14 cellular contexts compared by ENCODE assay signal in the genomic region with DNA sequence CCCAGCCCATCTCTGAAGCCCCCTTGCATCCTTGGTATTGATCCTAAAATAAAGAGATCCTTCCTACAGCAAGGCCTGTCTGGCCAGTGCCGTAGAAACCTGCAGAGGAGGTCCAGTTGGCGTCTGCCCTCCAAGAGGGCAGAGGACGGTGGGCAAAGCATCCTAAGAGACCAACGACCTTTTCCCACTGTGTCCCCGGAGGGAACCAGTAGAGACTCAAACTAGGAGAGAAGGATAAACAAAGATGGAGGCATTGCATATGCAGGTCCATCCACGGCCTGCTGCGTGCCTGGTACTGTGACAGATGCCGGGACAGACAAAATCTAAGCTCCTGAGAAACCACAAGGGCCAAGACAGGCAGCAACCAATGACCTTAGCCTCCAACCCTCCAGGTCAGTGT. TPM values are rescaled to one million over a fixed set of nuclear protein-coding genes. Genes with fewer than 3 reads are reported as not detected.
DNase-seq lines count a peak whose midpoint lies in the region; ATAC-seq and TF ChIP-seq lines count a peak whose summit lies in the region.
"Had no signal": no experiment of that assay in that cellular context is flagged by ENCODE, and none has a peak within 500 bp of the region (broad histone marks: within the 10 kb centered on the region; RNA-seq: fewer than 3 reads in every experiment).

No MANE protein-coding gene starts in this region.

- ATAC-seq in lung (ENCODE audit: insufficient read depth, low FRiP score), result no peak
- ATAC-seq: activated naive CD4-positive, alpha-beta T cell treated with anti-CD3 and anti-CD28 coated beads, Interleukin-2, amount 50 U/mL, for 72 hours had no signal

- H3K27ac ChIP-seq in caudate nucleus (ENCODE audit: low read depth, low read length) (peak overlapping the region; percentile 60), lung (ENCODE audit: low read depth in 1 of 2, low read length in 1 of 2) (peak overlapping the region; percentile 53 to 54), substantia nigra (ENCODE audit: low read depth, low read length, poor library complexity, severe bottlenecking) (peak overlapping the region; percentile 44), WERI-Rb-1 (no peak overlapping the region)
- H3K27ac ChIP-seq: thyroid gland had no signal

- H3K4me1 ChIP-seq in Loucy (ENCODE audit: insufficient read depth, low read length, poor library complexity, severe bottlenecking) (peaks cover 51% of the 10 kb centered on the region), lung (ENCODE audit: control insufficient read depth in 2 of 2, insufficient read depth in 2 of 2, low read length in 2 of 2) (peaks cover 22 to 32% of the 10 kb centered on the region in 2 donors), BE2C (peaks cover 9% of the 10 kb centered on the region; the same call in 1 of the 2 replicates)

- TF ChIP-seq CTCF in Loucy (conservative IDR thresholded peaks at IDR 0.05; ENCODE audit: low read length) (no peak), lung (IDR thresholded peaks at IDR 0.05; ENCODE audit: control extremely low read depth, extremely low read depth) (no peak), BE2C (IDR thresholded peaks at IDR 0.05; ENCODE audit: low read depth, low read length) (no peak), WERI-Rb-1 (IDR thresholded peaks at IDR 0.05; ENCODE audit: low read depth, low read length) (no peak)

- H3K9me3 ChIP-seq in Loucy (ENCODE audit: insufficient read depth, low read depth, low read length), result no peaks in the 10 kb centered on the region
- H3K9me3 ChIP-seq in lung (ENCODE audit: control insufficient read depth in 2 of 2, insufficient read depth in 1 of 2, low read length in 1 of 2), result no peaks in the 10 kb centered on the region
- no peaks in the 10 kb centered on the region for H3K9me3 ChIP-seq in BE2C
- no peaks in the 10 kb centered on the region for H3K9me3 ChIP-seq in WERI-Rb-1 (ENCODE audit: severe bottlenecking)
- H3K9me3 ChIP-seq: pancreas, thyroid gland had no signal

- no peak overlapping the region for H3K9ac ChIP-seq in Loucy (ENCODE audit: low read depth, low read length, poor library complexity, severe bottlenecking)

- H3K4me3 ChIP-seq in Loucy (ENCODE audit: low read length, poor library complexity, severe bottlenecking) (no peak overlapping the region), lung (no peak overlapping the region), BE2C (ENCODE audit: low read depth, low read length) (no peak overlapping the region), WERI-Rb-1 (ENCODE audit: low read depth, low read length) (no peak overlapping the region)
- H3K4me3 ChIP-seq: pancreas, thyroid gland had no signal

- H2AFZ ChIP-seq in Loucy (ENCODE audit: low read length), result no peak overlapping the region

- peak overlapping the region; percentile 87 for H3K4me2 ChIP-seq in Loucy (ENCODE audit: low read depth, low read length, poor library complexity, severe bottlenecking)

- DNase-seq in caudate nucleus (lab: John Stamatoyannopoulos, UW) (no peak), lung (ENCODE audit: low spot score) (no peak), substantia nigra (lab: John Stamatoyannopoulos, UW) (no peak), BE2C (no peak), WERI-Rb-1 (no peak)
- no peak for DNase-seq in stimulated activated CD4-positive, alpha-beta T cell treated with anti-CD3 and anti-CD28 coated beads, Interleukin-2, amount 100 ng/mL, for 24 hours
- DNase-seq: activated CD4-positive, CD25-positive, alpha-beta regulatory T cell treated with anti-CD3 and anti-CD28 coated beads, Interleukin-2, amount 50 U/mL, for 72 hours; cerebellar nuclear complex; NCI-H1930; NCI-H69; pancreas; thyroid gland had no signal

- peaks cover 23% of the 10 kb centered on the region for H4K20me1 ChIP-seq in Loucy (ENCODE audit: insufficient read depth, low read length, poor library complexity, severe bottlenecking)

- no peaks in the 10 kb centered on the region for H3K36me3 ChIP-seq in Loucy (ENCODE audit: insufficient read depth, low read length)
- peaks cover 0 to 2% of the 10 kb centered on the region in 2 donors for H3K36me3 ChIP-seq in lung (ENCODE audit: control insufficient read depth in 2 of 2, insufficient read depth in 2 of 2, low read length in 2 of 2)
- no peaks in the 10 kb centered on the region for H3K36me3 ChIP-seq in BE2C
- no peaks in the 10 kb centered on the region for H3K36me3 ChIP-seq in WERI-Rb-1
- H3K36me3 ChIP-seq: pancreas, thyroid gland had no signal

- 88 to 92% methylated on average over 8 of the region's 8 CpGs for WGBS in lung, 2 donors

- no peaks in the 10 kb centered on the region for H3F3A ChIP-seq in Loucy (ENCODE audit: low read depth)

- H3K27me3 ChIP-seq in Loucy (ENCODE audit: insufficient read depth, low read length, poor library complexity, severe bottlenecking), result no peaks in the 10 kb centered on the region
- H3K27me3 ChIP-seq in lung (ENCODE audit: control insufficient read depth, insufficient read depth), result no peaks in the 10 kb centered on the region
- H3K27me3 ChIP-seq in BE2C, result no peaks in the 10 kb centered on the region
- no peaks in the 10 kb centered on the region for H3K27me3 ChIP-seq in WERI-Rb-1 (ENCODE audit: insufficient read depth, low read depth, severe bottlenecking)
- H3K27me3 ChIP-seq: pancreas, thyroid gland had no signal

- H3K9me2 ChIP-seq in Loucy (replicated peaks; ENCODE audit: low read depth, low read length), result no peaks in the 10 kb centered on the region

- peaks cover 71% of the 10 kb centered on the region for H3K79me2 ChIP-seq in Loucy (ENCODE audit: insufficient read depth, low read length)

RNA-seq across cellular contexts. Expression of a gene that starts 3.8 kb away (rescaled TPM):
- total RNA-seq in lung, result 10 to 100 TPM; 20.9 to 30.8 TPM
- 10 to 100 TPM; 15.7 to 19.2 TPM for polyA plus RNA-seq in lung
- 65.3 TPM for polyA plus RNA-seq in BE2C (2012; ENCODE audit: insufficient read depth, insufficient read length, low read depth)

RNA-seq across cellular contexts. Expression of a gene that starts 18.5 kb away (rescaled TPM):
- 1 to 10 TPM; 2.6 to 4.4 TPM for total RNA-seq in lung
- polyA plus RNA-seq in lung, result 1 to 10 TPM; 2.6 to 3.4 TPM
- 10.0 TPM for polyA plus RNA-seq in BE2C (2012; ENCODE audit: insufficient read depth, insufficient read length, low read depth)
